In the genomic region with DNA sequence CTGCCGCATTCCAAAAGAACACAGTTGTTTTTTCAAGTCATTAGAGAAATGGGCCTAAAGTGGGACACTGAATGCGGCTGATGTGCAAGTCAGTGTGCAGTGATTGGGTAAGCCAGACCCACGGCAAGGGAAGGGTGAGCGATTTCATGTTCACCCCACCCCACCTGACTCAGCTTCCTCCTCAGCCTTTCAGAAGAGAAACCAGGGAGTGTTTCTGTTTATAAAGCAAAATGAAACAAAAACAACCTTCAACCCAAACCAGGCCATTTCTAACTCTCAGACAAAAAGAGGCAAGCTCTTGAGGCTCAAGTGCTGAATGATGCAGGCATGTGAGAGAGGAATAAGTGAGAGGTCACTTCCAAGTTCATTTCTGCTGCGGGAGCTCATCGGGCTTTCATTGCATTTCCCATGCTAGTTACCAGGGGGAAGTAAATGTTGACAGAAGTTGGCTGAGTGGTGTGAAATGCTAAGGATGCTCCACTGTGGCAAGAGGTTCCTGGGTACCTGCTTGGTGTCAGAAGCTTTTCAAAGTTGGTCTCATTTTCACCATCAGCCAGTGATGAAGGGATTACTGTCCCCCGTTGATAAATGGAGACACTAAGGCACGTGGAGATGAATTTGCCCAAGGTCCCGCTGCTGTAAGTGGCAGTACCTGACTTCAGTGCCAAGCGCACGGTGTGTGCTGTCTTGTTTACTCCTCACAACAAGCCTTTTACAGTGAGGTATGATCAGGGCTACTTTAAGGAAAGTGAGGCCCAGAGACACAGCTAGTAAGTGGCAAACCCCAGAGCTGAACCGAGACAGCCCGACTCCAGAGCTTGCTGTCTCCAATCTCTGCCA, we compare ENCODE assay signal across 8 cellular contexts. TPM values are rescaled to one million over a fixed set of nuclear protein-coding genes. Genes with fewer than 3 reads are reported as not detected.
DNase-seq lines count a peak whose midpoint lies in the region; ATAC-seq and TF ChIP-seq lines count a peak whose summit lies in the region.

No MANE protein-coding gene starts in this region.

- no peak for TF ChIP-seq CTCF in choroid plexus epithelial cell (conservative IDR thresholded peaks at IDR 0.05; ENCODE audit: low read depth, low read length)

- no peak overlapping the region for H3K4me3 ChIP-seq in choroid plexus epithelial cell (ENCODE audit: low read depth, low read length)

- DNase-seq in activated CD4-positive, CD25-positive, alpha-beta regulatory T cell treated with anti-CD3 and anti-CD28 coated beads, Interleukin-2, amount 50 U/mL, for 72 hours, result no peak
- DNase-seq in MV-4-11 (lab: John Stamatoyannopoulos, UW) (peak; percentile 59), choroid plexus epithelial cell (ENCODE audit: low read depth) (peak; percentile 82), pulmonary artery endothelial cell (ENCODE audit: low read depth, low spot score) (peak; percentile 20), mesenteric fat pad (ENCODE audit: low spot score) (no peak), NCI-H748 (lab: John Stamatoyannopoulos, UW; ENCODE audit: unreplicated experiment) (no peak)

- peak; percentile 86 to 91 for ATAC-seq in activated CD4-positive, CD25-positive, alpha-beta regulatory T cell treated with anti-CD3 and anti-CD28 coated beads, Interleukin-2, amount 50 U/mL, for 24 hours
- ATAC-seq in HG03521 (IDR thresholded peaks at IDR 0.05; ENCODE audit: unreplicated experiment), result no peak

RNA-seq across cellular contexts. Expression of a gene that starts 29.1 kb away (rescaled TPM):
- total RNA-seq in pulmonary artery endothelial cell (4.6 and 4.7 TPM in 2 replicates), mesenteric fat pad (7.5 TPM)

RNA-seq across cellular contexts. Expression of a gene that starts 31.1 kb away (rescaled TPM):
- total RNA-seq in pulmonary artery endothelial cell (28.1 and 31.1 TPM in 2 replicates), mesenteric fat pad (9.6 TPM)

Comparison
In these comparisons a context has a peak if more than half of its experiments do, and no peak if none do; other contexts are left out.
1. DNase-seq: peak in MV-4-11 (single experiment), choroid plexus epithelial cell (single experiment) and pulmonary artery endothelial cell (single experiment); none in activated CD4-positive, CD25-positive, alpha-beta regulatory T cell treated with anti-CD3 and anti-CD28 coated beads, Interleukin-2, amount 50 U/mL, for 72 hours (single experiment), mesenteric fat pad (single experiment) and NCI-H748 (single experiment).